In the genomic region with DNA sequence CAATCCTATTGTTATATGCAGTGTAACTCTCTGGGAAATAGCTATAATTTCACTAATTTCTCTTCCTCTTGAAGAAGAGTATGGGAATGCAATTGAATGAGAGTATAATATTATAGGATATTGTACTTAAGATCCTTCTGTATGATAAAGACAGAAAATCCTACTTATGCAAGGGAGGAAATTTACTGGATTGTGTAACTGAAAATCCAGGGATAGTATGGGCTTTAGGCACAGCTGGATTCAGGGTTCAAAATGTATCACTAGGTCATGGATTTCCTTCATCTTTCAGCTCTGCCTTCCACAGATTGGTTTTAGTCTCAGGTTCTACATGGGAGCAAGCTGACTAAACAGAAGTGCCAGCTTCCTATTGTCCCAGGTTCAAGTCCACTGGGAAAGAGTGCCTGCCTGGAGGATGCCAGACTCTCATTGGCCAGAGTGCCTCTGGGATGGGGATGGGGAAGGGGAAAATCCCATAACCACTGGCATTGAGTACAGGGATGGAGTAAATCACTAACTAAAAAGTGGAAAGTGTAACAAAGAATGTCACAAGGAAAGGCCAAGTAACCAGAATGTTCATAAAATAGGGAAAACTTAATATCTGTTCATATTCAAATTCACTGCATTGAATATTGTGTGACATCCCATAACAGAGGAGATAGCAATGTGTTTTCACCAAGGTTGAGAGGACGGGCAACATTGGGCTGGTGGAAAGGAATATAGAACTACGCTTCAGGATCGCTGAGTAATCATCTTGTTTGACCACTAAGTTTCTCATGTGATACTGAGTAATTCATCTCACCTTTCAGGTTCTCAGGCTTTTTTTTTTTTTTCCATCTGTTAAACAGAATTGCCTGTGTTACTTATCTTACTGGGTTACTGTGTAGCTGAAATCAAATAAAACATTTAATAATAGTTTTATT, we compare ENCODE assay signal across 16 cellular contexts.
DNase-seq lines count a peak whose midpoint lies in the region; TF ChIP-seq lines count a peak whose summit lies in the region.
"Had no signal": no experiment of that assay in that cellular context is flagged by ENCODE, and none has a peak within 500 bp of the region (broad histone marks: within the 10 kb centered on the region; RNA-seq: fewer than 3 reads in every experiment).

No MANE protein-coding gene starts in this region.

- in situ Hi-C loops in ACHN (cut with HindIII; ENCODE audit: low pct_ligation_motif_present, low pct_unique_long_range_greater_than_20kb, low sequenced_read_pairs) = no loop called here

- POLR2A ChIA-PET in RWPE1 (lab: Yijun Ruan, JAX; ENCODE audit: low non-redundant PET) = interaction anchor here (0.7 kb wide), 1 partner anchor 710 kb away, joined by 4 read pairs; no protein-coding TSS in a partner anchor

- no peak for TF ChIP-seq CTCF in RWPE1 (conservative IDR thresholded peaks at IDR 0.05; ENCODE audit: low read depth)

- DNase-seq in ACHN = peak; percentile 81
- DNase-seq in H4 (ENCODE audit: low spot score) = peak; percentile 22
- peak; percentile 59 for DNase-seq in RWPE1 (ENCODE audit: low spot score)
- DNase-seq in kidney glomerular epithelial cell (lab: John Stamatoyannopoulos, UW) = peak; percentile 60
- DNase-seq in NCI-H82 treated with DMSO at 0.1 percent for 48 hours (lab: John Stamatoyannopoulos, UW; ENCODE audit: unreplicated experiment) = no peak
- DNase-seq in GDM1 (lab: John Stamatoyannopoulos, UW) = no peak
- DNase-seq in HCEC 1CT = no peak
- no peak for DNase-seq in NK-92 (lab: John Stamatoyannopoulos, UW; ENCODE audit: unreplicated experiment)
- DNase-seq: activated CD8-positive, alpha-beta memory T cell treated with anti-CD3 and anti-CD28 coated beads, Interleukin-2, amount 10 ng/mL, durations not matched to agents 7 days and 5 days; DMS 273 treated with DMSO at 0.1 percent for 48 hours; NCI-H1105 treated with DMSO at 0.1 percent for 48 hours; NCI-H524 treated with DMSO at 0.1 percent for 48 hours; SIG-M5; upper lobe of right lung had no signal

- CTCF ChIA-PET in RWPE1 (lab: Yijun Ruan, JAX) = interaction anchor here (1.5 kb wide), 1 partner anchor 17 kb away, joined by 4 read pairs; no protein-coding TSS in a partner anchor

- H3K27ac ChIP-seq in RWPE1 = no peak overlapping the region
- H3K27ac ChIP-seq: esophagus muscularis mucosa, HL-60, upper lobe of right lung had no signal

Comparison
In these comparisons a context has a peak if more than half of its experiments do, and no peak if none do; other contexts are left out.
1. DNase-seq: peak in ACHN (single experiment), H4 (single experiment), RWPE1 (single experiment) and kidney glomerular epithelial cell (single experiment); none in NCI-H82 treated with DMSO at 0.1 percent for 48 hours (single experiment), GDM1 (single experiment), HCEC 1CT (single experiment) and NK-92 (single experiment).